ENCODE assay signal across 16 cellular contexts in the genomic region with DNA sequence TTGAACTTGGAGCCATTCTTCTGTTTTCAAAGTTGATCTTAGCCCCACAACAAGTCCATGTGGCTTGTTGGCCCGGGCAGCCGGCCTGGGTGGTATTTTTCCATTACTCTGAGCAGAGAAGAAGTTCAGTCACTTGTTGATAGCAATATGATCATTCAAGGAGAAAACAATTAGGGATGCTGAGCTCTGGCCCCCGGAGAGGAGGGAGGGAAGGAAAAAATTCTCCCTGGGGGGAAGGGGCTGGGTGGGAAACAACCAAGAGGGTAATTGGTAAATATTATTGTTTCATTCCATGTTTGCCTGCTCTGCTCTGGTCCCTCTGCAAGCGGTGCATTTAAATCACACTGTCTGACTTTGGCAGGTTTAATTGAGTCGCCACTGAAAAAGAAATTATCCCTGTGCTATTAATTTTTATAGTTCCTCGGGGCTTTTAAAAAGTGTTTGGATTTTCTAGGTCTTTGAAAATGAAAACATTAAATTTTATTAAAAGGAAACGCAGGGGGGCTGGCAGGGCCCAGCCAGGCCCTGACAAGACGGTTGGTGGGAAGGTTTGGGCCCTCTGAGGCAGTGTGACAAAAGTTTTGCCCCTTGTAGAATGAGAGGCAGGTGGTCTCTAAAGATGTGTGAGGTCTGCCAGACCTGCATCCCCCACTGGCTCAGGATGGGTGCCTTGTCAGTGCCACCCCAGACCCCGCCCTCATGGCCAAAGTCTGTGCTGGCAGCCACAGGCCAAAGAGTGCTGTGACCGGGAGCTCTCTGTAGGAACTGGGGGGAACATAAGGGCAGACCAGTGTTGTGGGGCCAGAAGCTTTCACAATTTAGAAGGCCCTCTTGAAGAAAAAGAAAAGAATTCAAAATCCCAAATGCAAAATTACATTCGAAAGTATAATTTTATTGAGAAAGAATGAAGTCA. TPM values are rescaled to one million over a fixed set of nuclear protein-coding genes. Genes with fewer than 3 reads are reported as not detected.
DNase-seq lines count a peak whose midpoint lies in the region; ATAC-seq and TF ChIP-seq lines count a peak whose summit lies in the region.
"Had no signal": no experiment of that assay in that cellular context is flagged by ENCODE, and none has a peak within 500 bp of the region (broad histone marks: within the 10 kb centered on the region; RNA-seq: fewer than 3 reads in every experiment).

No MANE protein-coding gene starts in this region.

- H3K36me3 ChIP-seq in hepatocyte (replicated peaks; ENCODE audit: insufficient read depth, low read depth): no peaks in the 10 kb centered on the region
- H3K36me3 ChIP-seq in psoas muscle (ENCODE audit: insufficient read depth in 1 of 2, low read depth in 1 of 2): no peaks in the 10 kb centered on the region
- H3K36me3 ChIP-seq in uterus: no peaks in the 10 kb centered on the region
- no peaks in the 10 kb centered on the region for H3K36me3 ChIP-seq in breast epithelium
- H3K36me3 ChIP-seq: spleen had no signal

- H3K4me3 ChIP-seq in coronary artery (no peak overlapping the region), hepatocyte (no peak overlapping the region), psoas muscle (no peak overlapping the region), uterus (no peak overlapping the region), breast epithelium (no peak overlapping the region)
- H3K4me3 ChIP-seq: spleen had no signal

- DNase-seq in coronary artery (ENCODE audit: low spot score): no peak
- peak; percentile 25 for DNase-seq in hepatocyte (ENCODE audit: low spot score)
- DNase-seq in psoas muscle: peak; percentile 29 to 64
- DNase-seq in uterus: peak; percentile 47 to 69
- no peak for DNase-seq in breast epithelium (ENCODE audit: low spot score in 2 of 2)
- no peak for DNase-seq in central memory CD4-positive, alpha-beta T cell
- DNase-seq in medulla oblongata (ENCODE audit: extremely low spot score): no peak
- DNase-seq: activated CD4-positive, alpha-beta T cell treated with anti-CD3 and anti-CD28 coated beads, Interleukin-2, amount 50 U/mL, for 4 hours; activated T-cell treated with anti-CD3 and anti-CD28 coated beads, Interleukin-2, amount 50 U/mL, for 4 hours; DMS153; effector memory CD4-positive, alpha-beta T cell; NCI-H1436 treated with DMSO at 0.1 percent for 48 hours; spleen; stimulated activated naive CD4-positive, alpha-beta T cell had no signal

- no peak overlapping the region for H3K4me2 ChIP-seq in hepatocyte

- no peaks in the 10 kb centered on the region for H3K79me2 ChIP-seq in hepatocyte

- H3K27ac ChIP-seq in coronary artery: peak overlapping the region; percentile 43 to 82
- H3K27ac ChIP-seq in hepatocyte: peak overlapping the region; percentile 83
- H3K27ac ChIP-seq in psoas muscle: no peak overlapping the region
- peak overlapping the region; percentile 64 for H3K27ac ChIP-seq in uterus
- peak overlapping the region in 1 of 2 donors; percentile 48 for H3K27ac ChIP-seq in breast epithelium

- H3K9me2 ChIP-seq in hepatocyte (replicated peaks; ENCODE audit: insufficient read depth): no peaks in the 10 kb centered on the region

- H3K4me1 ChIP-seq in hepatocyte (ENCODE audit: insufficient read depth) (peaks cover 35% of the 10 kb centered on the region), psoas muscle (no peaks in the 10 kb centered on the region), uterus (peaks cover 3 to 13% of the 10 kb centered on the region in 2 donors), breast epithelium (no peaks in the 10 kb centered on the region)
- H3K4me1 ChIP-seq: spleen had no signal

- ATAC-seq in psoas muscle: no peak
- ATAC-seq: activated T-cell treated with anti-CD3 and anti-CD28 coated beads, Interleukin-2, amount 50 U/mL, for 4 hours; SK-N-SH treated with all-trans-retinoic acid at 6 μM for 48 hours had no signal

- no peaks in the 10 kb centered on the region for H4K20me1 ChIP-seq in hepatocyte (ENCODE audit: insufficient read depth, poor library complexity, severe bottlenecking)

- TF ChIP-seq POLR2A in uterus (IDR thresholded peaks at IDR 0.05) (no peak), breast epithelium (IDR thresholded peaks at IDR 0.05) (no peak)

- H3K27me3 ChIP-seq in hepatocyte: no peaks in the 10 kb centered on the region
- H3K27me3 ChIP-seq in psoas muscle (ENCODE audit: insufficient read depth in 3 of 3, low read length in 2 of 3): no peaks in the 10 kb centered on the region
- no peaks in the 10 kb centered on the region for H3K27me3 ChIP-seq in uterus
- no peaks in the 10 kb centered on the region for H3K27me3 ChIP-seq in breast epithelium

- TF ChIP-seq CTCF in coronary artery (IDR thresholded peaks at IDR 0.05) (no peak), hepatocyte (IDR thresholded peaks at IDR 0.05; ENCODE audit: poor library complexity) (no peak), psoas muscle (IDR thresholded peaks at IDR 0.05) (no peak), uterus (IDR thresholded peaks at IDR 0.05) (no peak), breast epithelium (IDR thresholded peaks at IDR 0.05) (no peak)

- WGBS in hepatocyte (ENCODE audit: low lambda C conversion rate, missing lambda C conversion rate): 60% methylated on average over 10 of the region's 11 CpGs
- WGBS in psoas muscle, 3 donors: 51 to 60% (median 59%) methylated on average over 11 of the region's 11 CpGs

- intact Hi-C loops in psoas muscle (cut with DNase I): no loop called here
- intact Hi-C loops in uterus (cut with DNase I; ENCODE audit: low total_unique reads): no loop called here
- intact Hi-C loops in breast epithelium (cut with DNase I; ENCODE audit: low total_unique reads): no loop called here

- H2AFZ ChIP-seq in hepatocyte: no peak overlapping the region

- H3K9me3 ChIP-seq in hepatocyte (ENCODE audit: low read depth) (no peaks in the 10 kb centered on the region), psoas muscle (no peaks in the 10 kb centered on the region), uterus (no peaks in the 10 kb centered on the region), breast epithelium (no peaks in the 10 kb centered on the region)
- H3K9me3 ChIP-seq: spleen had no signal

RNA-seq across cellular contexts. Expression of a gene that starts 52.5 kb away (rescaled TPM):
- total RNA-seq in hepatocyte (2.5 and 4.0 TPM in 2 replicates), psoas muscle (1 to 10 TPM in 1 of 4 donors, under 1 TPM in 1, not detected in 2; 0.77 to 1.9 TPM), uterus (not detected), breast epithelium (1 to 10 TPM in 1 of 3 donors, not detected in 2; 2.1 TPM)
- polyA plus RNA-seq in hepatocyte (1.3 and 2.2 TPM in 2 replicates), psoas muscle (under 1 TPM in 1 of 3 donors, not detected in 2; 0.05 TPM)
- total RNA-seq: activated T-cell treated with anti-CD3 and anti-CD28 coated beads, Interleukin-2, amount 50 U/mL, for 4 hours; HT-29 had no signal

Comparison
In these comparisons a context has a peak if more than half of its experiments do, and no peak if none do; other contexts are left out.
1. DNase-seq: peak in hepatocyte (single experiment), psoas muscle (2 of 2) and uterus (2 of 2); none in coronary artery (single experiment), breast epithelium (0 of 2), central memory CD4-positive, alpha-beta T cell (single experiment) and medulla oblongata (single experiment).